ENCODE assay signal across 22 cellular contexts in genomic region chr2:101303688-101304087, GRCh38. TPM values are rescaled to one million over a fixed set of nuclear protein-coding genes. Genes with fewer than 3 reads are reported as not detected.
DNase-seq lines count a peak whose midpoint lies in the region; ATAC-seq and TF ChIP-seq lines count a peak whose summit lies in the region.
"Had no signal": no experiment of that assay in that cellular context is flagged by ENCODE, and none has a peak within 500 bp of the region (broad histone marks: within the 10 kb centered on the region; RNA-seq: fewer than 3 reads in every experiment).

No MANE protein-coding gene starts in this region.

- H3K27ac ChIP-seq in DND-41 (ENCODE audit: low read length), result no peak overlapping the region
- H3K27ac ChIP-seq in neural progenitor cell, result no peak overlapping the region
- H3K27ac ChIP-seq: psoas muscle had no signal

- peak overlapping the region; percentile 97 for H3K4me3 Mint-ChIP-seq in activated T-cell treated with anti-CD3 and anti-CD28 coated beads, Interleukin-2, amount 50 U/mL, for 4 hours
- peak overlapping the region; percentile 90 to 94 for H3K4me3 Mint-ChIP-seq in effector memory CD8-positive, alpha-beta T cell
- peak overlapping the region; percentile 90 for H3K4me3 Mint-ChIP-seq in stimulated activated effector memory CD8-positive, alpha-beta T cell treated with anti-CD3 and anti-CD28 coated beads, Interleukin-12 subunit alpha, Interleukin-12 subunit beta, amount 100 ng/mL, for 72 hours
- H3K4me3 Mint-ChIP-seq in neural progenitor cell, result no peak overlapping the region

- H2AFZ ChIP-seq in DND-41 (ENCODE audit: low read depth, low read length) (no peak overlapping the region), neural progenitor cell (replicated peaks) (no peak overlapping the region)

- H4K20me1 ChIP-seq in DND-41 (ENCODE audit: insufficient read depth, low read length) (peaks cover 66% of the 10 kb centered on the region), neural progenitor cell (ENCODE audit: low read depth) (peaks cover 57% of the 10 kb centered on the region)

- H3K27ac Mint-ChIP-seq in effector memory CD8-positive, alpha-beta T cell, result peak overlapping the region; percentile 95 to 98
- H3K27ac Mint-ChIP-seq in stimulated activated effector memory CD8-positive, alpha-beta T cell treated with anti-CD3 and anti-CD28 coated beads, Interleukin-12 subunit alpha, Interleukin-12 subunit beta, amount 100 ng/mL, for 72 hours, result peak overlapping the region; percentile 95
- H3K27ac Mint-ChIP-seq in neural progenitor cell, result no peak overlapping the region

- H3K4me1 Mint-ChIP-seq in activated T-cell treated with anti-CD3 and anti-CD28 coated beads, Interleukin-2, amount 50 U/mL, for 4 hours (ENCODE audit: low read depth), result peaks cover 80% of the 10 kb centered on the region
- peaks cover 67 to 74% of the 10 kb centered on the region in 2 donors for H3K4me1 Mint-ChIP-seq in effector memory CD8-positive, alpha-beta T cell (ENCODE audit: low read depth in 2 of 2)
- H3K4me1 Mint-ChIP-seq in stimulated activated effector memory CD8-positive, alpha-beta T cell treated with anti-CD3 and anti-CD28 coated beads, Interleukin-12 subunit alpha, Interleukin-12 subunit beta, amount 100 ng/mL, for 72 hours, result peaks cover 79% of the 10 kb centered on the region
- H3K4me1 Mint-ChIP-seq in neural progenitor cell, result peaks cover 25% of the 10 kb centered on the region

- ATAC-seq in activated T-cell treated with anti-CD3 and anti-CD28 coated beads, Interleukin-2, amount 50 U/mL, for 4 hours, result no peak
- no peak for ATAC-seq in DND-41 (ENCODE audit: insufficient read depth, low read depth)
- ATAC-seq in effector memory CD8-positive, alpha-beta T cell (replicated peaks), result no peak
- no peak for ATAC-seq in stimulated activated effector memory CD8-positive, alpha-beta T cell treated with anti-CD3 and anti-CD28 coated beads, Interleukin-12 subunit alpha, Interleukin-12 subunit beta, amount 100 ng/mL, for 72 hours
- ATAC-seq: K562, psoas muscle had no signal

- H3F3A ChIP-seq in neural progenitor cell (ENCODE audit: low read depth), result no peaks in the 10 kb centered on the region

- H3K36me3 ChIP-seq in DND-41 (ENCODE audit: insufficient read depth, low read length) (peaks cover 47% of the 10 kb centered on the region), neural progenitor cell (no peaks in the 10 kb centered on the region)
- H3K36me3 ChIP-seq: BE2C had no signal

- H3K4me3 ChIP-seq in DND-41 (ENCODE audit: low read depth in 1 of 2, low read length in 2 of 2), result no peak overlapping the region
- no peak overlapping the region for H3K4me3 ChIP-seq in neural progenitor cell
- H3K4me3 ChIP-seq: K562, psoas muscle had no signal

- DNase-seq in activated T-cell treated with anti-CD3 and anti-CD28 coated beads, Interleukin-2, amount 50 U/mL, for 4 hours, result no peak
- no peak for DNase-seq in activated T-cell treated with anti-CD3 and anti-CD28 coated beads, Interleukin-2, amount 50 U/mL, for 48 hours
- DNase-seq in DND-41, result no peak
- no peak for DNase-seq in effector memory CD8-positive, alpha-beta T cell
- DNase-seq in stimulated activated effector memory CD8-positive, alpha-beta T cell treated with anti-CD3 and anti-CD28 coated beads, Interleukin-12 subunit alpha, Interleukin-12 subunit beta, amount 100 ng/mL, for 72 hours (ENCODE audit: low spot score in 2 of 2), result no peak
- DNase-seq in neural progenitor cell (ENCODE audit: low spot score), result no peak
- no peak for DNase-seq in AG08396 (ENCODE audit: low spot score)
- no peak for DNase-seq in SHP77 (lab: John Stamatoyannopoulos, UW)
- DNase-seq: activated CD4-positive, alpha-beta T cell treated with anti-CD3 and anti-CD28 coated beads, Interleukin-2, amount 10 ng/mL, durations not matched to agents 24 days and 14 days; activated CD8-positive, alpha-beta memory T cell treated with anti-CD3 and anti-CD28 coated beads, Interleukin-2, amount 50 U/mL, for 4 hours; activated naive CD4-positive, alpha-beta T cell treated with anti-CD3 and anti-CD28 coated beads, Interleukin-2, amount 50 U/mL, for 16 hours; BE2C; EL; H7; kidney; NCI-H1694 treated with DMSO at 0.1 percent for 48 hours; NCI-H2171 treated with DMSO at 0.1 percent for 48 hours; NCI-H524; psoas muscle; stimulated activated CD8-positive, alpha-beta memory T cell treated with anti-CD3 and anti-CD28 coated beads, Interleukin-4, amount 100 ng/mL, for 48 hours; upper lobe of left lung had no signal

- H3K9me3 ChIP-seq in DND-41 (ENCODE audit: insufficient read depth, low read length, severe bottlenecking) (no peaks in the 10 kb centered on the region), neural progenitor cell (ENCODE audit: low read depth) (no peaks in the 10 kb centered on the region)
- H3K9me3 ChIP-seq: BE2C, psoas muscle, upper lobe of left lung had no signal

- H3K27me3 ChIP-seq in DND-41 (ENCODE audit: insufficient read depth, low read length, poor library complexity), result no peaks in the 10 kb centered on the region
- peaks cover 12% of the 10 kb centered on the region for H3K27me3 ChIP-seq in neural progenitor cell
- H3K27me3 ChIP-seq: BE2C, upper lobe of left lung had no signal

- no peak overlapping the region for H3K9ac ChIP-seq in DND-41 (ENCODE audit: low read depth, low read length)
- H3K9ac ChIP-seq in neural progenitor cell, result no peak overlapping the region

- no peaks in the 10 kb centered on the region for H3K9me3 Mint-ChIP-seq in activated T-cell treated with anti-CD3 and anti-CD28 coated beads, Interleukin-2, amount 50 U/mL, for 4 hours
- no peaks in the 10 kb centered on the region for H3K9me3 Mint-ChIP-seq in effector memory CD8-positive, alpha-beta T cell
- no peaks in the 10 kb centered on the region for H3K9me3 Mint-ChIP-seq in stimulated activated effector memory CD8-positive, alpha-beta T cell treated with anti-CD3 and anti-CD28 coated beads, Interleukin-12 subunit alpha, Interleukin-12 subunit beta, amount 100 ng/mL, for 72 hours
- H3K9me3 Mint-ChIP-seq in neural progenitor cell, result peaks cover 4% of the 10 kb centered on the region
- H3K9me3 Mint-ChIP-seq: activated CD4-positive, alpha-beta T cell treated with anti-CD3 and anti-CD28 coated beads, Interleukin-2, amount 10 ng/mL, durations not matched to agents 24 days and 14 days had no signal

- peak overlapping the region; percentile 49 for H3K4me2 ChIP-seq in DND-41 (ENCODE audit: insufficient read depth, low read length)
- H3K4me2 ChIP-seq in neural progenitor cell, result no peak overlapping the region

- peaks cover 42% of the 10 kb centered on the region for H3K36me3 Mint-ChIP-seq in activated T-cell treated with anti-CD3 and anti-CD28 coated beads, Interleukin-2, amount 50 U/mL, for 4 hours (ENCODE audit: insufficient read depth)
- H3K36me3 Mint-ChIP-seq in effector memory CD8-positive, alpha-beta T cell (ENCODE audit: insufficient read depth), result peaks cover 79% of the 10 kb centered on the region
- H3K36me3 Mint-ChIP-seq in stimulated activated effector memory CD8-positive, alpha-beta T cell treated with anti-CD3 and anti-CD28 coated beads, Interleukin-12 subunit alpha, Interleukin-12 subunit beta, amount 100 ng/mL, for 72 hours, result peaks cover 97% of the 10 kb centered on the region
- H3K36me3 Mint-ChIP-seq in neural progenitor cell, result peaks cover 24% of the 10 kb centered on the region

- H3K27me3 Mint-ChIP-seq in activated T-cell treated with anti-CD3 and anti-CD28 coated beads, Interleukin-2, amount 50 U/mL, for 4 hours (ENCODE audit: low read depth), result no peaks in the 10 kb centered on the region
- H3K27me3 Mint-ChIP-seq in effector memory CD8-positive, alpha-beta T cell, result no peaks in the 10 kb centered on the region
- peaks cover 4% of the 10 kb centered on the region for H3K27me3 Mint-ChIP-seq in neural progenitor cell (ENCODE audit: insufficient read depth, low read depth)
- H3K27me3 Mint-ChIP-seq: activated CD4-positive, alpha-beta T cell treated with anti-CD3 and anti-CD28 coated beads, Interleukin-2, amount 10 ng/mL, durations not matched to agents 24 days and 14 days had no signal

- TF ChIP-seq CTCF in DND-41 (IDR thresholded peaks at IDR 0.05; ENCODE audit: borderline replicate concordance, extremely low read depth, low read length, poor library complexity, severe bottlenecking), result no peak
- no peak for TF ChIP-seq CTCF in neural progenitor cell (IDR thresholded peaks at IDR 0.05)

- H3K4me1 ChIP-seq in DND-41 (ENCODE audit: insufficient read depth, low read length) (peaks cover 60% of the 10 kb centered on the region), neural progenitor cell (peaks cover 11% of the 10 kb centered on the region)
- H3K4me1 ChIP-seq: BE2C had no signal

- H3K79me2 ChIP-seq in DND-41 (ENCODE audit: insufficient read depth, low read length), result peaks cover 99% of the 10 kb centered on the region
- peaks cover 79% of the 10 kb centered on the region for H3K79me2 ChIP-seq in neural progenitor cell (ENCODE audit: low read depth)

RNA-seq across cellular contexts. Expression of gene RNF149, which starts 4.8 kb away (rescaled TPM):
- total RNA-seq in activated T-cell treated with anti-CD3 and anti-CD28 coated beads, Interleukin-2, amount 50 U/mL, for 4 hours, result 10 to 100 TPM; 27.3 to 33.3 (median 27.3) TPM
- 28.1 and 35.0 TPM in 2 replicates for total RNA-seq in neural progenitor cell (ENCODE audit: low replicate concordance)

RNA-seq across cellular contexts. Expression of gene CNOT11, which starts 51.0 kb away (rescaled TPM):
- total RNA-seq in activated T-cell treated with anti-CD3 and anti-CD28 coated beads, Interleukin-2, amount 50 U/mL, for 4 hours, result 10 to 100 TPM; 59.9 to 64.4 (median 61.2) TPM
- 38.0 and 39.0 TPM in 2 replicates for total RNA-seq in neural progenitor cell (ENCODE audit: low replicate concordance)
